24 cellular contexts compared by ENCODE assay signal in genomic region chr1:57262472-57262871, GRCh38.
"Had no signal": no experiment of that assay in that cellular context is flagged by ENCODE, and none has a peak within 500 bp of the region (broad histone marks: within the 10 kb centered on the region; RNA-seq: fewer than 3 reads in every experiment).

No MANE protein-coding gene starts in this region.

- H3K9me3 Mint-ChIP-seq: stimulated activated memory B cell treated with anti-CD40 and anti-IgM and Interleukin-4, amounts not matched to agents 10 μg/mL and 1 μg/mL and 100 μg/mL, for 72 hours had no signal

- H3K27me3 ChIP-seq: heart left ventricle, spleen, stomach, transverse colon had no signal

- FAIRE-seq: endometrium, frontal cortex, islet of Langerhans had no signal

- H3K36me3 Mint-ChIP-seq: naive thymus-derived CD4-positive, alpha-beta T cell; stimulated activated memory B cell treated with anti-CD40 and anti-IgM and Interleukin-4, amounts not matched to agents 10 μg/mL and 1 μg/mL and 100 μg/mL, for 72 hours had no signal

- H3K4me1 Mint-ChIP-seq: naive thymus-derived CD4-positive, alpha-beta T cell; stimulated activated memory B cell treated with anti-CD40 and anti-IgM and Interleukin-4, amounts not matched to agents 10 μg/mL and 1 μg/mL and 100 μg/mL, for 72 hours had no signal

- H3K27ac ChIP-seq: dorsolateral prefrontal cortex, heart left ventricle, psoas muscle, spleen, stomach, thoracic aorta, transverse colon had no signal

- H3K4me3 Mint-ChIP-seq: naive thymus-derived CD4-positive, alpha-beta T cell; nephron progenitor cell; stimulated activated memory B cell treated with anti-CD40 and anti-IgM and Interleukin-4, amounts not matched to agents 10 μg/mL and 1 μg/mL and 100 μg/mL, for 72 hours had no signal

- DNase-seq: cortex of kidney; dorsolateral prefrontal cortex; effector CD8-positive, alpha-beta T cell; heart left ventricle; hippocampal formation; kidney glomerular epithelial cell; naive thymus-derived CD4-positive, alpha-beta T cell; nephron progenitor cell; psoas muscle; retina; spleen; stimulated activated CD4-positive, alpha-beta T cell treated with anti-CD3 and anti-CD28 coated beads, Interleukin-15, amount 100 ng/mL, for 24 hours; stimulated activated CD4-positive, alpha-beta T cell treated with anti-CD3 and anti-CD28 coated beads, Interleukin-1b, Interleukin-23, amount 100 ng/mL, for 48 hours; stimulated activated CD4-positive, alpha-beta T cell treated with anti-CD3 and anti-CD28 coated beads, Interleukin-4, amount 100 ng/mL, for 24 hours; stomach; substantia nigra; transverse colon had no signal

- H3K27me3 Mint-ChIP-seq: stimulated activated memory B cell treated with anti-CD40 and anti-IgM and Interleukin-4, amounts not matched to agents 10 μg/mL and 1 μg/mL and 100 μg/mL, for 72 hours had no signal

- ATAC-seq: esophagus mucosa; heart left ventricle; naive thymus-derived CD4-positive, alpha-beta T cell; psoas muscle; sciatic nerve; stimulated activated memory B cell treated with anti-CD40 and anti-IgM and Interleukin-4, amounts not matched to agents 10 μg/mL and 1 μg/mL and 100 μg/mL, for 72 hours had no signal

- H3K36me3 ChIP-seq: heart left ventricle, spleen, stomach, thoracic aorta, transverse colon had no signal

- H3K4me1 ChIP-seq: heart left ventricle, psoas muscle, spleen, stomach, transverse colon had no signal

- H3K9me3 ChIP-seq: psoas muscle, thoracic aorta, transverse colon had no signal

- H3K27ac Mint-ChIP-seq: naive thymus-derived CD4-positive, alpha-beta T cell; nephron progenitor cell; stimulated activated memory B cell treated with anti-CD40 and anti-IgM and Interleukin-4, amounts not matched to agents 10 μg/mL and 1 μg/mL and 100 μg/mL, for 72 hours had no signal

- H3K4me3 ChIP-seq: dorsolateral prefrontal cortex, heart left ventricle, psoas muscle, spleen, stomach, thoracic aorta, transverse colon had no signal
